Comparison of ENCODE assay signal across 8 cellular contexts in genomic region chr22:40533712-40534378, GRCh38.
A peak's percentile ranks its signal among the peaks of the same experiment; 100 is the strongest.
DNase-seq lines count a peak whose midpoint lies in the region; ATAC-seq and TF ChIP-seq lines count a peak whose summit lies in the region.

No MANE protein-coding gene starts in this region.

- no peak overlapping the region for H2BK120ac ChIP-seq in trophoblast cell (ENCODE audit: insufficient read depth, low read length, poor library complexity)

- no peak overlapping the region for H2AK5ac ChIP-seq in trophoblast cell (ENCODE audit: low read length)

- H2AFZ ChIP-seq in MM.1S (ENCODE audit: low read length) (no peak overlapping the region), fibroblast of lung (ENCODE audit: low read length) (no peak overlapping the region), trophoblast cell (ENCODE audit: insufficient read depth, low read length, poor library complexity) (no peak overlapping the region)

- H3K36me3 ChIP-seq in MM.1S (replicated peaks; ENCODE audit: insufficient read depth, low read length) (no peaks in the 10 kb centered on the region), fibroblast of lung (ENCODE audit: control insufficient read depth, insufficient read depth, low read length) (no peaks in the 10 kb centered on the region), trophoblast cell (ENCODE audit: control insufficient read depth in 1 of 2, insufficient read depth in 2 of 2, low read length in 2 of 2) (peaks cover 0 to 4% of the 10 kb centered on the region in 2 experiments)

- no peak overlapping the region for H4K91ac ChIP-seq in trophoblast cell (ENCODE audit: low read depth, low read length)

- H3K4me1 ChIP-seq in MM.1S (ENCODE audit: low read length), result peaks cover 28% of the 10 kb centered on the region
- peaks cover 15% of the 10 kb centered on the region for H3K4me1 ChIP-seq in fibroblast of lung (ENCODE audit: control insufficient read depth, extremely low read depth, insufficient read depth, low read length)
- H3K4me1 ChIP-seq in trophoblast cell (ENCODE audit: control insufficient read depth in 1 of 2, insufficient read depth in 2 of 2, low read length in 2 of 2), result peaks cover 0 to 7% of the 10 kb centered on the region in 2 experiments

- CTCF ChIA-PET in activated CD8-positive, alpha-beta T cell treated with anti-CD3 and anti-CD28 coated beads, Interleukin-2, amount 10 ng/mL, durations not matched to agents 7 days and 5 days (lab: Charles Lee), result interaction anchor here (0.8 to 13.2 kb wide), 16 partner anchors 9 to 389 kb away, joined by 3 to 229 read pairs (median 4); partner anchors contain the start of gene MRTFA

- no peak overlapping the region for H2BK5ac ChIP-seq in trophoblast cell (ENCODE audit: low read depth, low read length, poor library complexity)

- DNase-seq in CD14-positive monocyte (ENCODE audit: low spot score) (no peak), MM.1S (peak; percentile 79), fibroblast of lung (ENCODE audit: low read depth in 2 of 2) (peak; percentile 72 to 84), trophoblast cell (peak in 1 of 2 donors; percentile 51), ureter (ENCODE audit: low spot score) (no peak), NCI-H748 (lab: John Stamatoyannopoulos, UW; ENCODE audit: unreplicated experiment) (no peak)
- DNase-seq in activated CD8-positive, alpha-beta T cell treated with anti-CD3 and anti-CD28 coated beads, Interleukin-2, amount 10 ng/mL, durations not matched to agents 7 days and 5 days, result peak; percentile 79

- no peak overlapping the region for H3K9ac ChIP-seq in MM.1S (ENCODE audit: low read length)
- H3K9ac ChIP-seq in fibroblast of lung (ENCODE audit: insufficient read depth, low read length), result no peak overlapping the region
- H3K9ac ChIP-seq in trophoblast cell (ENCODE audit: low read length), result no peak overlapping the region

- H4K8ac ChIP-seq in trophoblast cell (ENCODE audit: low read depth, low read length), result no peak overlapping the region

- H3K27me3 ChIP-seq in MM.1S (replicated peaks; ENCODE audit: insufficient read depth, low read length) (no peaks in the 10 kb centered on the region), fibroblast of lung (ENCODE audit: control insufficient read depth, insufficient read depth, low read length) (no peaks in the 10 kb centered on the region), trophoblast cell (ENCODE audit: insufficient read depth, low read length) (no peaks in the 10 kb centered on the region)

- H3K4me2 ChIP-seq in MM.1S (ENCODE audit: low read depth, low read length) (peak overlapping the region; percentile 51), fibroblast of lung (ENCODE audit: extremely low read depth, insufficient read depth, low read length) (peak overlapping the region; percentile 66), trophoblast cell (ENCODE audit: low read length) (peak overlapping the region; percentile 57)

- peaks cover 12 to 20% of the 10 kb centered on the region in 2 donors for H3K36me3 Mint-ChIP-seq in CD14-positive monocyte
- peaks cover 6% of the 10 kb centered on the region for H3K36me3 Mint-ChIP-seq in activated CD8-positive, alpha-beta T cell treated with anti-CD3 and anti-CD28 coated beads, Interleukin-2, amount 10 ng/mL, durations not matched to agents 7 days and 5 days (ENCODE audit: low read depth)

- H3K9me3 ChIP-seq in MM.1S (replicated peaks; ENCODE audit: insufficient read depth, low read length), result no peaks in the 10 kb centered on the region
- no peaks in the 10 kb centered on the region for H3K9me3 ChIP-seq in fibroblast of lung (ENCODE audit: control insufficient read depth, insufficient read depth, low read depth, low read length)
- no peaks in the 10 kb centered on the region for H3K9me3 ChIP-seq in trophoblast cell (ENCODE audit: insufficient read depth, low read depth, low read length)

- POLR2A ChIA-PET in activated CD8-positive, alpha-beta T cell treated with anti-CD3 and anti-CD28 coated beads, Interleukin-2, amount 10 ng/mL, durations not matched to agents 7 days and 5 days (lab: Charles Lee), result interaction anchor here (0.5 to 5.7 kb wide), 14 partner anchors 9 to 1247 kb away, joined by 3 to 41 read pairs (median 3); partner anchors contain the start of gene MRTFA

- H3K27ac Mint-ChIP-seq in CD14-positive monocyte, result peak overlapping the region; percentile 3 to 85 (median 63)
- H3K27ac Mint-ChIP-seq in activated CD8-positive, alpha-beta T cell treated with anti-CD3 and anti-CD28 coated beads, Interleukin-2, amount 10 ng/mL, durations not matched to agents 7 days and 5 days, result peak overlapping the region; percentile 92

- peak overlapping the region; percentile 8 to 73 for H3K4me3 Mint-ChIP-seq in CD14-positive monocyte
- peak overlapping the region; percentile 89 for H3K4me3 Mint-ChIP-seq in activated CD8-positive, alpha-beta T cell treated with anti-CD3 and anti-CD28 coated beads, Interleukin-2, amount 10 ng/mL, durations not matched to agents 7 days and 5 days

- H2BK12ac ChIP-seq in trophoblast cell (ENCODE audit: low read length), result no peak overlapping the region

- peaks cover 11% of the 10 kb centered on the region for H3K79me1 ChIP-seq in trophoblast cell (ENCODE audit: low read length)

- no peak overlapping the region for H3K4ac ChIP-seq in trophoblast cell (ENCODE audit: low read depth, low read length)

- intact Hi-C loops in CD14-positive monocyte (cut with micrococcal nuclease), result no loop called here

- no peak overlapping the region for H3K14ac ChIP-seq in trophoblast cell (ENCODE audit: low read length)

- H3F3A ChIP-seq in MM.1S (ENCODE audit: insufficient read depth, low read length), result 0 out of 2 replicates have a peak, but pooled peaks cover 3% of the 10 kb centered on the region

- WGBS in trophoblast cell (ENCODE audit: extremely low coverage, insufficient coverage, insufficient read length), result no CpG with 5 or more reads among the region's 4 CpGs

- H3K4me3 ChIP-seq in MM.1S (ENCODE audit: low read length) (no peak overlapping the region), fibroblast of lung (replicated peaks in 1 of 4; ENCODE audit: control extremely low read depth in 1 of 4, insufficient read depth in 1 of 4, low read depth in 3 of 4, low read length in 4 of 4) (peak overlapping the region in 3 of 4 experiments; percentile 18 to 33 (median 30)), trophoblast cell (ENCODE audit: low read depth, low read length) (no peak overlapping the region)

- H3K27me3 Mint-ChIP-seq in CD14-positive monocyte (ENCODE audit: low read depth in 3 of 3), result no peaks in the 10 kb centered on the region
- no peaks in the 10 kb centered on the region for H3K27me3 Mint-ChIP-seq in activated CD8-positive, alpha-beta T cell treated with anti-CD3 and anti-CD28 coated beads, Interleukin-2, amount 10 ng/mL, durations not matched to agents 7 days and 5 days (ENCODE audit: low read depth)

- H4K20me1 ChIP-seq in MM.1S (ENCODE audit: insufficient read depth, low read length), result no peaks in the 10 kb centered on the region
- H4K20me1 ChIP-seq in fibroblast of lung (ENCODE audit: control insufficient read depth, extremely low read depth, insufficient read depth, low read length), result no peaks in the 10 kb centered on the region

- no peak overlapping the region for H3K23ac ChIP-seq in trophoblast cell (ENCODE audit: low read length)

- H3K9me2 ChIP-seq in MM.1S (replicated peaks; ENCODE audit: insufficient read depth, low read length), result no peaks in the 10 kb centered on the region

- H3K9me3 Mint-ChIP-seq in CD14-positive monocyte, result no peaks in the 10 kb centered on the region
- H3K9me3 Mint-ChIP-seq in activated CD8-positive, alpha-beta T cell treated with anti-CD3 and anti-CD28 coated beads, Interleukin-2, amount 10 ng/mL, durations not matched to agents 7 days and 5 days (ENCODE audit: insufficient read depth), result no peaks in the 10 kb centered on the region

- peaks cover 39% of the 10 kb centered on the region for H3K4me1 Mint-ChIP-seq in CD14-positive monocyte
- H3K4me1 Mint-ChIP-seq in activated CD8-positive, alpha-beta T cell treated with anti-CD3 and anti-CD28 coated beads, Interleukin-2, amount 10 ng/mL, durations not matched to agents 7 days and 5 days (ENCODE audit: low read depth), result peaks cover 55% of the 10 kb centered on the region

- no peak overlapping the region for H4K12ac ChIP-seq in trophoblast cell (ENCODE audit: low read depth, low read length)

- no peak for TF ChIP-seq CTCF in CD14-positive monocyte (IDR thresholded peaks at IDR 0.05)
- TF ChIP-seq CTCF in MM.1S (IDR thresholded peaks at IDR 0.05; ENCODE audit: low read length), result no peak
- no peak for TF ChIP-seq CTCF in fibroblast of lung (conservative IDR thresholded peaks at IDR 0.05 in 1 of 2, IDR thresholded peaks at IDR 0.05 in 1 of 2; ENCODE audit: low read depth in 1 of 2, low read length in 2 of 2)

- peaks cover 15% of the 10 kb centered on the region; the same call in 1 of the 2 replicates for H3K79me2 ChIP-seq in MM.1S (ENCODE audit: low read length)
- peaks cover 30% of the 10 kb centered on the region for H3K79me2 ChIP-seq in fibroblast of lung (ENCODE audit: control insufficient read depth, insufficient read depth, low read length)
- H3K79me2 ChIP-seq in trophoblast cell (ENCODE audit: control insufficient read depth, insufficient read depth, low read length, poor library complexity), result peaks cover 4% of the 10 kb centered on the region

- no peak overlapping the region for H3K27ac ChIP-seq in MM.1S (ENCODE audit: low read length)
- peak overlapping the region; percentile 47 for H3K27ac ChIP-seq in fibroblast of lung (ENCODE audit: insufficient read depth, low read length)
- H3K27ac ChIP-seq in trophoblast cell (ENCODE audit: low read depth, low read length), result peak overlapping the region; percentile 81

- peak; percentile 52 for ATAC-seq in GM21515 (IDR thresholded peaks at IDR 0.05; ENCODE audit: unreplicated experiment)
- peak; percentile 93 for ATAC-seq in activated CD8-positive, alpha-beta T cell treated with anti-CD3 and anti-CD28 coated beads, Interleukin-2, amount 10 ng/mL, durations not matched to agents 7 days and 5 days

- no peak overlapping the region for H3K18ac ChIP-seq in trophoblast cell (ENCODE audit: low read length)

Comparison
In these comparisons a context has a peak if more than half of its experiments do, and no peak if none do; other contexts are left out.
1. DNase-seq: peak in MM.1S (single experiment), activated CD8-positive, alpha-beta T cell treated with anti-CD3 and anti-CD28 coated beads, Interleukin-2, amount 10 ng/mL, durations not matched to agents 7 days and 5 days (single experiment) and fibroblast of lung (2 of 2); none in CD14-positive monocyte (single experiment), ureter (single experiment) and NCI-H748 (single experiment).
2. H3K4me3 ChIP-seq: peak in fibroblast of lung (3 of 4); none in MM.1S (single experiment) and trophoblast cell (single experiment).
3. Peak in every context shown above with its lines, with median percentiles within 50 percentile points of each other: H3K4me2 ChIP-seq.